Comparison of ENCODE assay signal across 19 cellular contexts in genomic region chr9:107584186-107584585, GRCh38.
DNase-seq lines count a peak whose midpoint lies in the region; ATAC-seq, FAIRE-seq and TF ChIP-seq lines count a peak whose summit lies in the region.
"Had no signal": no experiment of that assay in that cellular context is flagged by ENCODE, and none has a peak within 500 bp of the region (broad histone marks: within the 10 kb centered on the region; RNA-seq: fewer than 3 reads in every experiment).

No MANE protein-coding gene starts in this region.

- H2AFZ ChIP-seq in GM12878 (ENCODE audit: control insufficient read depth, low read depth, low read length): no peak overlapping the region

- POLR2A ChIA-PET in GM12878 (lab: Charles Lee): interaction anchor here (0.8 kb wide), 1 partner anchor 13 kb away, joined by 3 read pairs; no protein-coding TSS in a partner anchor
- POLR2A ChIA-PET in activated CD8-positive, alpha-beta T cell treated with anti-CD3 and anti-CD28 coated beads, Interleukin-2, amount 10 ng/mL, durations not matched to agents 7 days and 5 days (lab: Charles Lee): no interaction called here

- no peak for FAIRE-seq in GM12878 (lab: Jason Lieb, UNC)

- TF ChIP-seq POLR2A in GM12878 (IDR thresholded peaks at IDR 0.05; ENCODE audit: low read depth, low read length): no peak

- peak; percentile 48 for ATAC-seq in GM12878
- no peak for ATAC-seq in GM21619 (IDR thresholded peaks at IDR 0.05; ENCODE audit: unreplicated experiment)
- no peak for ATAC-seq in activated CD8-positive, alpha-beta T cell treated with anti-CD3 and anti-CD28 coated beads, Interleukin-2, amount 10 ng/mL, durations not matched to agents 7 days and 5 days
- ATAC-seq: Right ventricle myocardium inferior, SK-N-SH treated with all-trans-retinoic acid at 6 μM for 48 hours had no signal

- BruUV-seq in GM12878 (replicated peaks; lab: Mats Ljungman, UMichigan): no TSS peak

- no peaks in the 10 kb centered on the region for H3K9me3 ChIP-seq in GM12878 (replicated peaks; ENCODE audit: control insufficient read depth, insufficient read depth, low read length)
- H3K9me3 ChIP-seq: BLaER1, HAP-1 had no signal

- no peak overlapping the region for H3K27ac ChIP-seq in GM12878 (ENCODE audit: control insufficient read depth, insufficient read depth)
- H3K27ac ChIP-seq: BLaER1 had no signal

- SMC1A ChIA-PET in GM12878 (lab: Charles Lee; ENCODE audit: uncharacterized antibody, unreplicated experiment): interaction anchor here (0.7 to 2.3 kb wide), 5 partner anchors 10 to 35 kb away, joined by 3 to 6 read pairs (median 5); no protein-coding TSS in a partner anchor

- no peak overlapping the region for H3K27ac Mint-ChIP-seq in activated CD8-positive, alpha-beta T cell treated with anti-CD3 and anti-CD28 coated beads, Interleukin-2, amount 10 ng/mL, durations not matched to agents 7 days and 5 days
- H3K27ac Mint-ChIP-seq: CD8-positive, alpha-beta memory T cell; IgD-negative memory B cell had no signal

- H3K9ac ChIP-seq in GM12878 (ENCODE audit: control insufficient read depth, insufficient read depth, low read length): no peak overlapping the region
- H3K9ac ChIP-seq: BLaER1 had no signal

- no peak for TF ChIP-seq RAD21 in GM12878 (IDR thresholded peaks at IDR 0.05; ENCODE audit: insufficient read depth, low read depth, low read length)

- no peak for TF ChIP-seq CTCF in GM12878 (IDR thresholded peaks at IDR 0.05 in 2 of 3, conservative IDR thresholded peaks at IDR 0.05 in 1 of 3; ENCODE audit: control insufficient read depth in 2 of 3, extremely low read depth in 1 of 3, insufficient read depth in 1 of 3, low read depth in 3 of 3, low read length in 3 of 3)

- peak; percentile 6 for DNase-seq in activated effector memory CD4-positive, alpha-beta T cell treated with anti-CD3 and anti-CD28 coated beads, Interleukin-2, amount 50 U/mL, for 16 hours
- no peak for DNase-seq in activated effector memory CD4-positive, alpha-beta T cell treated with Interleukin-2 at 50 U/mL for 16 hours
- no peak for DNase-seq in GM12878 (ENCODE audit: low read depth, low spot score)
- peak; percentile 86 for DNase-seq in myocyte (ENCODE audit: low read depth)
- no peak for DNase-seq in KBM-7
- DNase-seq in activated naive CD4-positive, alpha-beta T cell treated with anti-CD3 and anti-CD28 coated beads, Interleukin-2, amount 50 U/mL, for 16 hours: no peak
- no peak for DNase-seq in activated CD8-positive, alpha-beta T cell treated with anti-CD3 and anti-CD28 coated beads, Interleukin-2, amount 10 ng/mL, durations not matched to agents 7 days and 5 days
- DNase-seq: 8988T; CD8-positive, alpha-beta memory T cell; NCI-H1092; NCI-H1694; NCI-H2107; NCI-H69 had no signal

- H3K4me3 Mint-ChIP-seq in activated CD8-positive, alpha-beta T cell treated with anti-CD3 and anti-CD28 coated beads, Interleukin-2, amount 10 ng/mL, durations not matched to agents 7 days and 5 days: no peak overlapping the region
- H3K4me3 Mint-ChIP-seq: CD8-positive, alpha-beta memory T cell; IgD-negative memory B cell had no signal

- H3K36me3 ChIP-seq in GM12878 (ENCODE audit: control insufficient read depth in 2 of 2, insufficient read depth in 2 of 2, low read length in 1 of 2): no peaks in the 10 kb centered on the region
- H3K36me3 ChIP-seq: BLaER1, HAP-1 had no signal

- no peaks in the 10 kb centered on the region for H3K36me3 Mint-ChIP-seq in activated CD8-positive, alpha-beta T cell treated with anti-CD3 and anti-CD28 coated beads, Interleukin-2, amount 10 ng/mL, durations not matched to agents 7 days and 5 days (ENCODE audit: low read depth)
- H3K36me3 Mint-ChIP-seq: IgD-negative memory B cell had no signal

- no peaks in the 10 kb centered on the region for H3K79me2 ChIP-seq in GM12878 (ENCODE audit: control insufficient read depth, insufficient read depth, low read length)

- no peaks in the 10 kb centered on the region for H3K27me3 Mint-ChIP-seq in activated CD8-positive, alpha-beta T cell treated with anti-CD3 and anti-CD28 coated beads, Interleukin-2, amount 10 ng/mL, durations not matched to agents 7 days and 5 days (ENCODE audit: low read depth)

- no peak overlapping the region for H3K4me3 ChIP-seq in GM12878
- H3K4me3 ChIP-seq: BLaER1, HAP-1 had no signal

- peaks cover 0 to 2% of the 10 kb centered on the region in 2 experiments; a peak in 1 of 4 replicates for H3K27me3 ChIP-seq in GM12878 (replicated peaks in 1 of 2; ENCODE audit: control insufficient read depth in 2 of 2, insufficient read depth in 2 of 2, low read length in 1 of 2)
- H3K27me3 ChIP-seq: BLaER1 had no signal

- WGBS in GM12878 (ENCODE audit: insufficient coverage, insufficient replicate concordance, low lambda C conversion rate, missing lambda C conversion rate): 17% methylated on average over 5 of the region's 5 CpGs

- TF ChIP-seq EP300 in GM12878 (IDR thresholded peaks at IDR 0.05; ENCODE audit: borderline replicate concordance in 1 of 2, control insufficient read depth in 1 of 2, low read depth in 2 of 2, low read length in 2 of 2): no peak

- intact Hi-C loops in GM12878 (cut with micrococcal nuclease; ENCODE audit: unreplicated experiment): no loop called here

- in situ Hi-C loops in GM12878 (cut with MboI): no loop called here
- in situ Hi-C loops in KBM-7 (cut with MboI; ENCODE audit: low pct_unique_long_range_greater_than_20kb, low sequenced_read_pairs): no loop called here

- RAD21 ChIA-PET in GM12878 (lab: Charles Lee; ENCODE audit: unreplicated experiment): interaction anchor here (1.1 to 1.2 kb wide), 2 partner anchors 42 to 167 kb away, joined by 3 read pairs; no protein-coding TSS in a partner anchor

- no peaks in the 10 kb centered on the region for H4K20me1 ChIP-seq in GM12878 (ENCODE audit: control insufficient read depth, insufficient read depth)
- H4K20me1 ChIP-seq: BLaER1 had no signal

- CTCF ChIA-PET in GM12878 (lab: Yijun Ruan, JAX): no interaction called here
- CTCF ChIA-PET in activated CD8-positive, alpha-beta T cell treated with anti-CD3 and anti-CD28 coated beads, Interleukin-2, amount 10 ng/mL, durations not matched to agents 7 days and 5 days (lab: Charles Lee): no interaction called here

- no peak overlapping the region for H3K4me2 ChIP-seq in GM12878 (ENCODE audit: control insufficient read depth, insufficient read depth)
- H3K4me2 ChIP-seq: BLaER1 had no signal

- no peaks in the 10 kb centered on the region for H3K4me1 ChIP-seq in GM12878 (ENCODE audit: control insufficient read depth, insufficient read depth, low read length)
- H3K4me1 ChIP-seq: HAP-1 had no signal

- H3K9me3 Mint-ChIP-seq in activated CD8-positive, alpha-beta T cell treated with anti-CD3 and anti-CD28 coated beads, Interleukin-2, amount 10 ng/mL, durations not matched to agents 7 days and 5 days (ENCODE audit: insufficient read depth): no peaks in the 10 kb centered on the region
- H3K9me3 Mint-ChIP-seq: IgD-negative memory B cell had no signal

- no peaks in the 10 kb centered on the region for H3K4me1 Mint-ChIP-seq in activated CD8-positive, alpha-beta T cell treated with anti-CD3 and anti-CD28 coated beads, Interleukin-2, amount 10 ng/mL, durations not matched to agents 7 days and 5 days (ENCODE audit: low read depth)
- H3K4me1 Mint-ChIP-seq: CD8-positive, alpha-beta memory T cell; IgD-negative memory B cell had no signal

TF ChIP-seq in GM12878, 131 proteins besides CTCF, POLR2A, EP300 and RAD21:
- TF ChIP-seq HDAC2 (IDR thresholded peaks at IDR 0.05) (no peak), MEF2A (IDR thresholded peaks at IDR 0.05; ENCODE audit: insufficient read depth, low read depth, low read length) (no peak), TBL1XR1 (IDR thresholded peaks at IDR 0.05; ENCODE audit: low read depth, low read length) (no peak), CBX5 (IDR thresholded peaks at IDR 0.05; ENCODE audit: low read depth) (no peak), CHD2 (IDR thresholded peaks at IDR 0.05; ENCODE audit: borderline replicate concordance, low read depth, low read length) (no peak)
- TF ChIP-seq, protein P1, sequence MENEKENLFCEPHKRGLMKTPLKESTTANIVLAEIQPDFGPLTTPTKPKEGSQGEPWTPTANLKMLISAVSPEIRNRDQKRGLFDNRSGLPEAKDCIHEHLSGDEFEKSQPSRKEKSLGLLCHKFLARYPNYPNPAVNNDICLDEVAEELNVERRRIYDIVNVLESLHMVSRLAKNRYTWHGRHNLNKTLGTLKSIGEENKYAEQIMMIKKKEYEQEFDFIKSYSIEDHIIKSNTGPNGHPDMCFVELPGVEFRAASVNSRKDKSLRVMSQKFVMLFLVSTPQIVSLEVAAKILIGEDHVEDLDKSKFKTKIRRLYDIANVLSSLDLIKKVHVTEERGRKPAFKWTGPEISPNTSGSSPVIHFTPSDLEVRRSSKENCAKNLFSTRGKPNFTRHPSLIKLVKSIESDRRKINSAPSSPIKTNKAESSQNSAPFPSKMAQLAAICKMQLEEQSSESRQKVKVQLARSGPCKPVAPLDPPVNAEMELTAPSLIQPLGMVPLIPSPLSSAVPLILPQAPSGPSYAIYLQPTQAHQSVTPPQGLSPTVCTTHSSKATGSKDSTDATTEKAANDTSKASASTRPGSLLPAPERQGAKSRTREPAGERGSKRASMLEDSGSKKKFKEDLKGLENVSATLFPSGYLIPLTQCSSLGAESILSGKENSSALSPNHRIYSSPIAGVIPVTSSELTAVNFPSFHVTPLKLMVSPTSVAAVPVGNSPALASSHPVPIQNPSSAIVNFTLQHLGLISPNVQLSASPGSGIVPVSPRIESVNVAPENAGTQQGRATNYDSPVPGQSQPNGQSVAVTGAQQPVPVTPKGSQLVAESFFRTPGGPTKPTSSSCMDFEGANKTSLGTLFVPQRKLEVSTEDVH (IDR thresholded peaks at IDR 0.05; ENCODE audit: low read depth, partially characterized antibody): no peak
TF ChIP-seq in GM12878: peak in this region for 0.

Comparison
In these comparisons a context has a peak if more than half of its experiments do, and no peak if none do; other contexts are left out.
1. DNase-seq: peak in activated effector memory CD4-positive, alpha-beta T cell treated with anti-CD3 and anti-CD28 coated beads, Interleukin-2, amount 50 U/mL, for 16 hours (single experiment) and myocyte (single experiment); none in activated effector memory CD4-positive, alpha-beta T cell treated with Interleukin-2 at 50 U/mL for 16 hours (single experiment), GM12878 (single experiment), KBM-7 (single experiment), activated naive CD4-positive, alpha-beta T cell treated with anti-CD3 and anti-CD28 coated beads, Interleukin-2, amount 50 U/mL, for 16 hours (single experiment) and activated CD8-positive, alpha-beta T cell treated with anti-CD3 and anti-CD28 coated beads, Interleukin-2, amount 10 ng/mL, durations not matched to agents 7 days and 5 days (single experiment).